Comparison of ENCODE assay signal across 8 cellular contexts in genomic region chr3:15098503-15099363, GRCh38. TPM values are rescaled to one million over a fixed set of nuclear protein-coding genes. Genes with fewer than 3 reads are reported as not detected.
DNase-seq lines count a peak whose midpoint lies in the region; ATAC-seq, FAIRE-seq and TF ChIP-seq lines count a peak whose summit lies in the region.

Gene RBSN (minus strand): TSS chr3:15099148. CDS start chr3:15096120, 3,028 bp downstream.

- no peaks in the 10 kb centered on the region for H3K27me3 Mint-ChIP-seq in chondrocyte (ENCODE audit: low read depth)

- no peaks in the 10 kb centered on the region for H3K9me3 ChIP-seq in kidney (ENCODE audit: control insufficient read depth in 1 of 2, low read length in 2 of 2)

- no peak for TF ChIP-seq CTCF in chondrocyte (IDR thresholded peaks at IDR 0.05)
- no peak for TF ChIP-seq CTCF in kidney (IDR thresholded peaks at IDR 0.05; ENCODE audit: borderline replicate concordance, extremely low read depth, insufficient read depth)

- peak within 1 kb of the TSS; percentile 96 for H3K27ac Mint-ChIP-seq in chondrocyte (ENCODE audit: unreplicated experiment)

- peak within 1 kb of the TSS; percentile 93 for H3K4me3 Mint-ChIP-seq in chondrocyte (ENCODE audit: unreplicated experiment)

- H3K9ac ChIP-seq in kidney (ENCODE audit: low read length in 2 of 2) = peak within 1 kb of the TSS; percentile 87 to 98

- ATAC-seq in GM19035 (IDR thresholded peaks at IDR 0.05; ENCODE audit: unreplicated experiment) (peak; percentile 88), HG03342 (IDR thresholded peaks at IDR 0.05; ENCODE audit: unreplicated experiment) (peak; percentile 85)

- peaks cover 47% of the 10 kb centered on the region for H3K4me1 Mint-ChIP-seq in chondrocyte (ENCODE audit: low read depth)

- FAIRE-seq in kidney (lab: Jason Lieb, UNC) = no peak

- H3K4me1 ChIP-seq in kidney (ENCODE audit: control insufficient read depth in 1 of 2, insufficient read depth in 1 of 2, low read depth in 1 of 2, low read length in 2 of 2) = peaks cover 0 to 15% of the 10 kb centered on the region in 2 donors

- intact Hi-C loops in kidney (cut with DNase I) = no loop called here

- peak within 1 kb of the TSS; percentile 63 to 85 for H3K27ac ChIP-seq in kidney (ENCODE audit: low read depth in 2 of 2, low read length in 2 of 2)

- peak within 1 kb of the TSS; percentile 93 to 99 for H3K4me3 ChIP-seq in kidney (ENCODE audit: low read length in 2 of 2)

- peaks cover 18 to 26% of the 10 kb centered on the region in 2 donors for H3K36me3 ChIP-seq in kidney (ENCODE audit: control insufficient read depth in 1 of 2, insufficient read depth in 2 of 2, low read length in 2 of 2)

- H3K9me3 Mint-ChIP-seq in chondrocyte (ENCODE audit: low read depth) = no peaks in the 10 kb centered on the region

- peaks cover 5% of the 10 kb centered on the region for H3K36me3 Mint-ChIP-seq in chondrocyte (ENCODE audit: low read depth)

- DNase-seq in AG20443 (ENCODE audit: low spot score) (peak; percentile 98), NCI-H510A (lab: John Stamatoyannopoulos, UW) (peak; percentile 94), chondrocyte (ENCODE audit: low spot score) (peak; percentile 98), kidney (peak; percentile 98)
- DNase-seq in activated CD4-positive, alpha-beta T cell treated with anti-CD3 and anti-CD28 coated beads for 1 hour = peak; percentile 92
- peak; percentile 87 to 90 for DNase-seq in stimulated activated CD4-positive, alpha-beta T cell treated with anti-CD3 and anti-CD28 coated beads, Interleukin-15, amount 100 ng/mL, for 1 hour (ENCODE audit: low read depth in 1 of 2, low spot score in 1 of 2)

RNA-seq across cellular contexts. Expression of gene RBSN, which starts in this region (rescaled TPM):
- total RNA-seq in chondrocyte (22.3 to 31.4 TPM (median 24.1 TPM) in 3 replicates), kidney (24.0 TPM)
- polyA plus RNA-seq in kidney (ENCODE audit: insufficient read depth, low read depth, low replicate concordance) = 5.7 TPM

Comparison
In these comparisons a context has a peak if more than half of its experiments do, and no peak if none do; other contexts are left out.
1. Peak in every context shown above with its lines: DNase-seq, ATAC-seq, H3K4me3 ChIP-seq and H3K27ac ChIP-seq.